ENCODE assay signal across 12 cellular contexts in genomic region chr5:156473271-156473935, GRCh38.
DNase-seq lines count a peak whose midpoint lies in the region; ATAC-seq, FAIRE-seq and TF ChIP-seq lines count a peak whose summit lies in the region.
"Had no signal": no experiment of that assay in that cellular context is flagged by ENCODE, and none has a peak within 500 bp of the region (broad histone marks: within the 10 kb centered on the region; RNA-seq: fewer than 3 reads in every experiment).

No MANE protein-coding gene starts in this region.

- DNase-seq in Daoy (ENCODE audit: low read depth): peak; percentile 34
- DNase-seq in NCI-H446 treated with DMSO at 0.1 percent for 48 hours (lab: John Stamatoyannopoulos, UW): peak; percentile 29
- DNase-seq in bronchial epithelial cell (ENCODE audit: low read depth): peak; percentile 59
- no peak for DNase-seq in neural crest cell (ENCODE audit: low read depth, low spot score)
- no peak for DNase-seq in colonic mucosa
- DNase-seq in NCI-H774 (lab: John Stamatoyannopoulos, UW): no peak
- DNase-seq: activated B cell treated with CpG ODN at 0.5 μM for 24 hours; CD4-positive, CD25-positive, alpha-beta regulatory T cell; NCI-H526 treated with DMSO at 0.1 percent for 48 hours had no signal

- ATAC-seq in HG03039 (IDR thresholded peaks at IDR 0.05; ENCODE audit: unreplicated experiment) (no peak), HG02852 (IDR thresholded peaks at IDR 0.05; ENCODE audit: unreplicated experiment) (no peak)
- ATAC-seq: SK-N-SH treated with all-trans-retinoic acid at 6 μM for 48 hours had no signal

- H3K9ac ChIP-seq in colonic mucosa (ENCODE audit: low read depth in 2 of 2, low read length in 2 of 2): no peak overlapping the region

- no peaks in the 10 kb centered on the region for H3K36me3 Mint-ChIP-seq in neural crest cell (ENCODE audit: low read depth)
- H3K36me3 Mint-ChIP-seq: CD4-positive, CD25-positive, alpha-beta regulatory T cell had no signal

- no peaks in the 10 kb centered on the region for H3K27me3 ChIP-seq in bronchial epithelial cell (ENCODE audit: control insufficient read depth, insufficient read depth, low read length)
- H3K27me3 ChIP-seq in colonic mucosa: no peaks in the 10 kb centered on the region

- no peaks in the 10 kb centered on the region for H3K4me1 ChIP-seq in colonic mucosa

- H3K36me3 ChIP-seq in bronchial epithelial cell (ENCODE audit: control insufficient read depth, insufficient read depth, low read length) (no peaks in the 10 kb centered on the region), colonic mucosa (no peaks in the 10 kb centered on the region)

- H3K9me3 ChIP-seq in colonic mucosa: no peaks in the 10 kb centered on the region

- H3K9me3 Mint-ChIP-seq in neural crest cell: no peaks in the 10 kb centered on the region
- H3K9me3 Mint-ChIP-seq: activated B cell treated with CpG ODN at 0.5 μM for 24 hours; CD4-positive, CD25-positive, alpha-beta regulatory T cell had no signal

- no peaks in the 10 kb centered on the region for H3K27me3 Mint-ChIP-seq in neural crest cell (ENCODE audit: low read depth)

- H3K27ac Mint-ChIP-seq in neural crest cell (ENCODE audit: unreplicated experiment): peak overlapping the region; percentile 53
- H3K27ac Mint-ChIP-seq: activated B cell treated with CpG ODN at 0.5 μM for 24 hours; CD4-positive, CD25-positive, alpha-beta regulatory T cell had no signal

- H3K4me3 ChIP-seq in bronchial epithelial cell (ENCODE audit: low read depth, low read length): no peak overlapping the region
- H3K4me3 ChIP-seq in colonic mucosa: no peak overlapping the region

- H3K4me3 Mint-ChIP-seq in neural crest cell: no peak overlapping the region
- H3K4me3 Mint-ChIP-seq: activated B cell treated with CpG ODN at 0.5 μM for 24 hours; CD4-positive, CD25-positive, alpha-beta regulatory T cell had no signal

- intact Hi-C loops in colonic mucosa (cut with DNase I): no loop called here

- peaks cover 27% of the 10 kb centered on the region for H3K4me1 Mint-ChIP-seq in neural crest cell
- H3K4me1 Mint-ChIP-seq: activated B cell treated with CpG ODN at 0.5 μM for 24 hours; CD4-positive, CD25-positive, alpha-beta regulatory T cell had no signal

- TF ChIP-seq CTCF in bronchial epithelial cell (IDR thresholded peaks at IDR 0.05; ENCODE audit: insufficient read depth, low read length, severe bottlenecking) (no peak), neural crest cell (conservative IDR thresholded peaks at IDR 0.05) (no peak), colonic mucosa (IDR thresholded peaks at IDR 0.05) (no peak)

- no peak overlapping the region for H3K27ac ChIP-seq in colonic mucosa

- FAIRE-seq in bronchial epithelial cell (lab: Jason Lieb, UNC): no peak

Comparison
In these comparisons a context has a peak if more than half of its experiments do, and no peak if none do; other contexts are left out.
1. DNase-seq: peak in Daoy (single experiment), NCI-H446 treated with DMSO at 0.1 percent for 48 hours (single experiment) and bronchial epithelial cell (single experiment); none in neural crest cell (single experiment), colonic mucosa (single experiment) and NCI-H774 (single experiment).